ENCODE assay signal across 9 cellular contexts in the genomic region with DNA sequence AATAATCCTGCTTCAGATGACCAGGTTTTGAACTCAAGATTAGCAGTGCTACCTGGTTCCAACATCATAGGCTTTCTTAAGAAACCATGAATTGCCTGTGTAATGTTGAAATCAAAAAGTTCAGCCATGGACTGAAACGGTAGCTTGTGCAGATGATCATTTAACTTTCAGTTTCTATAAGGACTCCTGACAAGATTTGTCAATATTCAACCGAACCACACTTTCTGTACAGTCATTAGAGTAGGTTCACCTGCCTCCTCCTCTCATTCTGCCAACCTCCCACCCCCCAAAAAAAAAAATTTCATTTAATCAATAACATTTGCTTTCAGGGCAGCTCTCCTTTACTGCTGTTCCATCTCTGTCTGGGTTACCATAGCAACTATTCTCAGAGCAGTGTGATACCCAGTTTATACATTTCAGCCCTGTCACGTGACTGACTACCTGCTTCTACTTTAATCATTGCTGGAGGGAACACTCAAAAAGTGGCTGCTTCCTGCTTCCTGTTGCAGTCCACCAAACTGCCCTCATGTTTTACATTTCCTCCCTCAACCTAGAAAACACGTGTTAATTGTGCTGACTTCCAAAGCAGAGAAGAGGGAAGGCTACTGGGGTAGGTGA.
DNase-seq lines count a peak whose midpoint lies in the region; ATAC-seq and TF ChIP-seq lines count a peak whose summit lies in the region.
"Had no signal": no experiment of that assay in that cellular context is flagged by ENCODE, and none has a peak within 500 bp of the region (broad histone marks: within the 10 kb centered on the region; RNA-seq: fewer than 3 reads in every experiment).

No MANE protein-coding gene starts in this region.

- no peak overlapping the region for H3K27ac ChIP-seq in RWPE1
- H3K27ac ChIP-seq: parathyroid adenoma had no signal

- DNase-seq in inferior parietal cortex (ENCODE audit: extremely low spot score) (peak; percentile 19), AG20443 (ENCODE audit: low spot score) (no peak), cerebellum (ENCODE audit: low spot score) (no peak), RWPE1 (ENCODE audit: low spot score) (no peak)
- DNase-seq: NCI-H187 had no signal

- POLR2A ChIA-PET in RWPE1 (lab: Yijun Ruan, JAX; ENCODE audit: low non-redundant PET), result no interaction called here

- ATAC-seq in GM18870 (IDR thresholded peaks at IDR 0.05; ENCODE audit: unreplicated experiment) (peak; percentile 96), GM21529 (IDR thresholded peaks at IDR 0.05; ENCODE audit: unreplicated experiment) (peak; percentile 83), HG03378 (IDR thresholded peaks at IDR 0.05; ENCODE audit: unreplicated experiment) (peak; percentile 95)

- CTCF ChIA-PET in RWPE1 (lab: Yijun Ruan, JAX), result interaction anchor here (0.6 kb wide), 1 partner anchor 1517 kb away, joined by 3 read pairs; no protein-coding TSS in a partner anchor

- TF ChIP-seq CTCF in RWPE1 (conservative IDR thresholded peaks at IDR 0.05; ENCODE audit: low read depth), result no peak
